Comparison of ENCODE assay signal across 18 cellular contexts in genomic region chr1:227166559-227166958, GRCh38.
"Had no signal": no experiment of that assay in that cellular context is flagged by ENCODE, and none has a peak within 500 bp of the region (broad histone marks: within the 10 kb centered on the region; RNA-seq: fewer than 3 reads in every experiment).

No MANE protein-coding gene starts in this region.

- H3K36me3 Mint-ChIP-seq: natural killer cell, type B pancreatic cell had no signal

- H3K4me2 ChIP-seq: hepatocyte had no signal

- H2AFZ ChIP-seq: hepatocyte had no signal

- H3K27me3 Mint-ChIP-seq: progenitor cell of endocrine pancreas, type B pancreatic cell had no signal

- H3K27me3 ChIP-seq: foreskin keratinocyte, hepatocyte, pancreas had no signal

- H3K9me3 ChIP-seq: pancreas had no signal

- H3K27ac ChIP-seq: foreskin keratinocyte, hepatocyte, pancreas had no signal

- H3K36me3 ChIP-seq: pancreas had no signal

- DNase-seq: dermis blood vessel endothelial cell; erythroblast; foreskin keratinocyte; head of caudate nucleus; islet precursor cell; mammary epithelial cell; natural killer cell; nucleus accumbens; pancreas; right cardiac atrium; small intestine; stimulated activated CD4-positive, alpha-beta T cell treated with anti-CD3 and anti-CD28 coated beads, Interleukin-12 subunit alpha, Interleukin-12 subunit beta, amount 100 ng/mL, for 4 hours; stimulated activated naive CD4-positive, alpha-beta T cell treated with Interleukin-2 at 50 U/mL for 16 hours had no signal

- H3K4me1 Mint-ChIP-seq: natural killer cell, neural crest cell had no signal

- H3K27ac Mint-ChIP-seq: natural killer cell, progenitor cell of endocrine pancreas, type B pancreatic cell had no signal

- H3K4me3 Mint-ChIP-seq: natural killer cell, neural crest cell, type B pancreatic cell had no signal

- H3K4me3 ChIP-seq: hepatocyte, pancreas had no signal

- H3K4me1 ChIP-seq: foreskin keratinocyte had no signal

- ATAC-seq: foreskin keratinocyte, left lobe of liver, natural killer cell, pancreas, right cardiac atrium had no signal

- H3K9me3 Mint-ChIP-seq: natural killer cell, neural crest cell, type B pancreatic cell had no signal
